8 cellular contexts compared by ENCODE assay signal in genomic region chr16:11232852-11233726, GRCh38. TPM values are rescaled to one million over a fixed set of nuclear protein-coding genes. Genes with fewer than 3 reads are reported as not detected.
DNase-seq lines count a peak whose midpoint lies in the region; ATAC-seq and TF ChIP-seq lines count a peak whose summit lies in the region.

No MANE protein-coding gene starts in this region.

- H3K36me3 Mint-ChIP-seq in dendritic cell treated with granulocyte-macrophage colony-stimulating factor and Interleukin-4, amounts not matched to agents 40 ng/mL and 50 ng/mL, for 4 days (ENCODE audit: low read depth): no peaks in the 10 kb centered on the region

- H3K36me3 ChIP-seq in PC-3 (ENCODE audit: low read depth, low read length): no peaks in the 10 kb centered on the region

- no peaks in the 10 kb centered on the region for H3F3A ChIP-seq in PC-3 (ENCODE audit: low read length, unreplicated experiment)

- no peaks in the 10 kb centered on the region for H3K4me1 ChIP-seq in PC-3 (ENCODE audit: insufficient read depth, low read length)

- no peaks in the 10 kb centered on the region for H3K27me3 ChIP-seq in PC-3 (ENCODE audit: low read length)

- ATAC-seq in GM18502 (IDR thresholded peaks at IDR 0.05; ENCODE audit: poor library complexity, unreplicated experiment) (peak; percentile 67), HG02943 (IDR thresholded peaks at IDR 0.05; ENCODE audit: low read depth, unreplicated experiment) (peak; percentile 56), PC-3 (no peak)

- intact Hi-C loops in dendritic cell treated with granulocyte-macrophage colony-stimulating factor and Interleukin-4, amounts not matched to agents 40 ng/mL and 50 ng/mL, for 4 days (cut with micrococcal nuclease): loop anchor here (5.0 kb wide), 1 partner anchor 51 kb away; no protein-coding TSS in a partner anchor
- intact Hi-C loops in PC-3 (cut with micrococcal nuclease): no loop called here

- POLR2A ChIA-PET in PC-3 (lab: Charles Lee; ENCODE audit: unreplicated experiment): no interaction called here

- H3K9me3 ChIP-seq in PC-3 (ENCODE audit: low read length): no peaks in the 10 kb centered on the region

- no peak overlapping the region for H2AFZ ChIP-seq in PC-3 (ENCODE audit: low read length)

- H3K27me3 Mint-ChIP-seq in dendritic cell treated with granulocyte-macrophage colony-stimulating factor and Interleukin-4, amounts not matched to agents 40 ng/mL and 50 ng/mL, for 4 days: peaks cover 3% of the 10 kb centered on the region

- no peak for TF ChIP-seq CTCF in PC-3 (conservative IDR thresholded peaks at IDR 0.05; ENCODE audit: low read depth, low read length)

- H3K4me1 Mint-ChIP-seq in dendritic cell treated with granulocyte-macrophage colony-stimulating factor and Interleukin-4, amounts not matched to agents 40 ng/mL and 50 ng/mL, for 4 days (ENCODE audit: low read depth): peaks cover 74% of the 10 kb centered on the region

- DNase-seq in activated CD4-positive, CD25-positive, alpha-beta regulatory T cell treated with anti-CD3 and anti-CD28 coated beads, Interleukin-2, amount 50 U/mL, for 16 hours (ENCODE audit: low read depth, low spot score): peak; percentile 75
- peak; percentile 91 to 92 for DNase-seq in stimulated activated CD4-positive, alpha-beta T cell treated with anti-CD3 and anti-CD28 coated beads, Interleukin-15, amount 100 ng/mL, for 48 hours (ENCODE audit: low read depth in 2 of 2)
- DNase-seq in OCI-M2 (lab: John Stamatoyannopoulos, UW; ENCODE audit: unreplicated experiment): no peak
- DNase-seq in NCI-H1436 (lab: John Stamatoyannopoulos, UW): no peak
- no peak for DNase-seq in PC-3

- no peaks in the 10 kb centered on the region for H3K9me2 ChIP-seq in PC-3 (replicated peaks; ENCODE audit: low read length)

- no TSS peak for BruUV-seq in PC-3 (replicated peaks; lab: Mats Ljungman, UMichigan)

- no peaks in the 10 kb centered on the region for H3K79me2 ChIP-seq in PC-3 (ENCODE audit: low read length)

- H3K27ac Mint-ChIP-seq in dendritic cell treated with granulocyte-macrophage colony-stimulating factor and Interleukin-4, amounts not matched to agents 40 ng/mL and 50 ng/mL, for 4 days: peak overlapping the region; percentile 89

- no peak overlapping the region for H3K4me2 ChIP-seq in PC-3 (ENCODE audit: low read length)

- peak overlapping the region; percentile 44 for H3K4me3 Mint-ChIP-seq in dendritic cell treated with granulocyte-macrophage colony-stimulating factor and Interleukin-4, amounts not matched to agents 40 ng/mL and 50 ng/mL, for 4 days

- CTCF ChIA-PET in PC-3 (lab: Charles Lee): no interaction called here

- H3K4me3 ChIP-seq in PC-3 (ENCODE audit: low read length): no peak overlapping the region

- no peak overlapping the region for H3K27ac ChIP-seq in PC-3 (ENCODE audit: low read length)

- H3K9me3 Mint-ChIP-seq in dendritic cell treated with granulocyte-macrophage colony-stimulating factor and Interleukin-4, amounts not matched to agents 40 ng/mL and 50 ng/mL, for 4 days: no peaks in the 10 kb centered on the region

- H4K20me1 ChIP-seq in PC-3 (ENCODE audit: low read length): no peaks in the 10 kb centered on the region

- H3K9ac ChIP-seq in PC-3 (ENCODE audit: low read length): no peak overlapping the region

RNA-seq across cellular contexts. Expression of gene SOCS1, which starts 22.9 kb away (rescaled TPM):
- 12.5 and 15.5 TPM in 2 replicates for total RNA-seq in PC-3 (2014; rRNA removed)

RNA-seq across cellular contexts. Expression of gene TNP2, which starts 36.0 kb away (rescaled TPM):
- total RNA-seq in PC-3 (2014; rRNA removed): not detected in 2 replicates

RNA-seq across cellular contexts. Expression of gene PRM3, which starts 40.3 kb away (rescaled TPM):
- total RNA-seq in PC-3 (2014; rRNA removed): not detected in 2 replicates

RNA-seq across cellular contexts. Expression of gene PRM2, which starts 43.2 kb away (rescaled TPM):
- not detected in 2 replicates for total RNA-seq in PC-3 (2014; rRNA removed)

RNA-seq across cellular contexts. Expression of gene PRM1, which starts 48.0 kb away (rescaled TPM):
- total RNA-seq in PC-3 (2014; rRNA removed): not detected in 2 replicates

Comparison
In these comparisons a context has a peak if more than half of its experiments do, and no peak if none do; other contexts are left out.
1. DNase-seq: peak in activated CD4-positive, CD25-positive, alpha-beta regulatory T cell treated with anti-CD3 and anti-CD28 coated beads, Interleukin-2, amount 50 U/mL, for 16 hours (single experiment) and stimulated activated CD4-positive, alpha-beta T cell treated with anti-CD3 and anti-CD28 coated beads, Interleukin-15, amount 100 ng/mL, for 48 hours (2 of 2); none in OCI-M2 (single experiment), NCI-H1436 (single experiment) and PC-3 (single experiment).